30 cellular contexts compared by ENCODE assay signal in the genomic region with DNA sequence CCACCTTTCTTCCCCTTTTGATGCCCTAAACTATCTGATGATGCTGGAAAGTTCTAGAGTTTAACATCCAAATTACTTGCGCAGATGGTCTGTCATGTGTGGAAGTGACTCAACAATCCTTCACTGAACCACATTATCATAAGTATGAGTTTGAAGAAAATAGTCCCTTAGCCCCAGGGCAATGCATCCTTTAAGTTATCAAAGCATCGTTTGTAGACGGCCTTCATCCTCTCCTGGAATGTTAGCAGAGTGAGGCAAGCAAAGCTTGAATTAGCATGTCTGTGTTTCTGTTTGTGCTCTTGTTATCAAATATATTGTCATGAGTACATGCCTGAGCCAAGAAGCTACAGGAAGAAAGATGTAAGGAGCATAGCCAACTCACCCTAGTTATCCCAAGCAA.
"Had no signal": no experiment of that assay in that cellular context is flagged by ENCODE, and none has a peak within 500 bp of the region (broad histone marks: within the 10 kb centered on the region; RNA-seq: fewer than 3 reads in every experiment).

No MANE protein-coding gene starts in this region.

- H3K4me3 ChIP-seq: lower lobe of right lung, neural progenitor cell, psoas muscle, right atrium auricular region, right lobe of liver, smooth muscle cell, tibial nerve, uterus had no signal

- H3K9me3 Mint-ChIP-seq: immature natural killer cell; stimulated activated memory B cell treated with anti-CD40 and anti-IgM and Interleukin-4, amounts not matched to agents 10 μg/mL and 1 μg/mL and 100 μg/mL, for 72 hours; stimulated activated naive CD8-positive, alpha-beta T cell treated with anti-CD3 and anti-CD28 coated beads, Interleukin-15, amount 100 ng/mL, for 72 hours; type B pancreatic cell had no signal

- H3K27ac ChIP-seq: lower lobe of right lung, neural progenitor cell, neutrophil, parathyroid adenoma, psoas muscle, right atrium auricular region, right lobe of liver, tibial nerve, uterus had no signal

- FAIRE-seq: islet of Langerhans had no signal

- H3K36me3 Mint-ChIP-seq: immature natural killer cell; naive thymus-derived CD8-positive, alpha-beta T cell; neural progenitor cell; stimulated activated memory B cell treated with anti-CD40 and anti-IgM and Interleukin-4, amounts not matched to agents 10 μg/mL and 1 μg/mL and 100 μg/mL, for 72 hours; type B pancreatic cell had no signal

- H3K4me3 Mint-ChIP-seq: immature natural killer cell; naive thymus-derived CD8-positive, alpha-beta T cell; nephron progenitor cell; neural progenitor cell; stimulated activated memory B cell treated with anti-CD40 and anti-IgM and Interleukin-4, amounts not matched to agents 10 μg/mL and 1 μg/mL and 100 μg/mL, for 72 hours; stimulated activated naive CD8-positive, alpha-beta T cell treated with anti-CD3 and anti-CD28 coated beads, Interleukin-15, amount 100 ng/mL, for 72 hours; type B pancreatic cell had no signal

- H3K9me3 ChIP-seq: lower lobe of right lung, neutrophil, psoas muscle, right atrium auricular region, right lobe of liver, tibial nerve, uterus had no signal

- H2AFZ ChIP-seq: neural progenitor cell, parathyroid adenoma had no signal

- H3K36me3 ChIP-seq: lower lobe of right lung, neural progenitor cell, neutrophil, right atrium auricular region, right lobe of liver, tibial nerve, uterus had no signal

- DNase-seq: hypothalamus; immature natural killer cell; kidney glomerular epithelial cell; left cardiac atrium; left ventricle myocardium superior; lower lobe of right lung; mammary epithelial cell; mesenchymal stem cell; naive thymus-derived CD8-positive, alpha-beta T cell; nephron progenitor cell; occipital lobe; psoas muscle; right lobe of liver; stimulated activated CD4-positive, alpha-beta T cell treated with anti-CD3 and anti-CD28 coated beads, Interleukin-1b, Interleukin-23, amount 100 ng/mL, for 48 hours; stimulated activated CD4-positive, alpha-beta T cell treated with anti-CD3 and anti-CD28 coated beads, Interleukin-2, amount 100 ng/mL, for 48 hours; stimulated activated CD4-positive, alpha-beta T cell treated with anti-CD3 and anti-CD28 coated beads, Interleukin-4, amount 100 ng/mL, for 4 hours; stimulated activated CD8-positive, alpha-beta memory T cell treated with anti-CD3 and anti-CD28 coated beads, Interleukin-4, amount 100 ng/mL, for 48 hours; stimulated activated naive CD4-positive, alpha-beta T cell treated with Interleukin-2 at 50 U/mL for 16 hours; stimulated activated naive CD8-positive, alpha-beta T cell treated with anti-CD3 and anti-CD28 coated beads, Interleukin-15, amount 100 ng/mL, for 72 hours; substantia nigra; uterus had no signal

- H3K4me2 ChIP-seq: neural progenitor cell, smooth muscle cell had no signal

- H3K27me3 ChIP-seq: neural progenitor cell, neutrophil, right atrium auricular region, right lobe of liver, tibial nerve, uterus had no signal

- H3K4me1 ChIP-seq: lower lobe of right lung, neural progenitor cell, parathyroid adenoma, psoas muscle, right atrium auricular region, right lobe of liver, tibial nerve, uterus had no signal

- H3K9ac ChIP-seq: neural progenitor cell, parathyroid adenoma had no signal

- H3K79me2 ChIP-seq: parathyroid adenoma had no signal

- H3K27ac Mint-ChIP-seq: immature natural killer cell; naive thymus-derived CD8-positive, alpha-beta T cell; nephron progenitor cell; neural progenitor cell; stimulated activated memory B cell treated with anti-CD40 and anti-IgM and Interleukin-4, amounts not matched to agents 10 μg/mL and 1 μg/mL and 100 μg/mL, for 72 hours; stimulated activated naive CD8-positive, alpha-beta T cell treated with anti-CD3 and anti-CD28 coated beads, Interleukin-15, amount 100 ng/mL, for 72 hours; type B pancreatic cell had no signal

- H3K27me3 Mint-ChIP-seq: naive thymus-derived CD8-positive, alpha-beta T cell; stimulated activated naive CD8-positive, alpha-beta T cell treated with anti-CD3 and anti-CD28 coated beads, Interleukin-15, amount 100 ng/mL, for 72 hours; type B pancreatic cell had no signal

- H3K4me1 Mint-ChIP-seq: immature natural killer cell; stimulated activated memory B cell treated with anti-CD40 and anti-IgM and Interleukin-4, amounts not matched to agents 10 μg/mL and 1 μg/mL and 100 μg/mL, for 72 hours; stimulated activated naive CD8-positive, alpha-beta T cell treated with anti-CD3 and anti-CD28 coated beads, Interleukin-15, amount 100 ng/mL, for 72 hours had no signal
